Comparison of ENCODE assay signal across 24 cellular contexts in the genomic region with DNA sequence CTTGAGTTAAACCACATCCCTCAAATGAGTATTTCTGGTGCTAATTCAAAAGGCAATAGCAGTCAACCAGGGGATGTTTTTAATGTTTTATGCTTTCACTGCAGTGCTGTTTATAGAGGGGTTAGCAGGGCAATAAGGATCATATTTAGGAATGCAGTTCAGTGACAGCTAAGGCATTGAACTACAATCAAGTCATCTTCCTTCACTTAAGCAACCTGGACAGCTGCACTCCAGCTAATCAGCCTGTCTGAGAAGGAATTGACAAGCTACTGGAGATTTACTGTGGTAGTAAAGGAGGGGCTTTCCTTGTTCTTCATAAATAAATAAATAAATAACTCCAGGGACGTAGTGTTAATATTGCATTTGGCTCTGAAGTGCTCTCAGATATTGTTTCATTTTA.
"Had no signal": no experiment of that assay in that cellular context is flagged by ENCODE, and none has a peak within 500 bp of the region (broad histone marks: within the 10 kb centered on the region; RNA-seq: fewer than 3 reads in every experiment).

No MANE protein-coding gene starts in this region.

- H3K4me1 ChIP-seq: colonic mucosa, esophagus squamous epithelium, gastrocnemius medialis, left lung had no signal

- H3K27me3 ChIP-seq: colonic mucosa, heart right ventricle, left lung had no signal

- H3K36me3 ChIP-seq: colonic mucosa, esophagus squamous epithelium, gastrocnemius medialis, heart right ventricle, left lung had no signal

- H3K9me3 ChIP-seq: colonic mucosa, gastrocnemius medialis had no signal

- DNase-seq: colonic mucosa; cortex of kidney; effector CD8-positive, alpha-beta T cell; effector memory CD8-positive, alpha-beta T cell; endodermal cell; erythroblast; esophagus squamous epithelium; foreskin fibroblast; foreskin melanocyte; gastrocnemius medialis; glutamatergic neuron; head of caudate nucleus; heart right ventricle; hippocampal formation; left cardiac atrium; left lung; left ventricle myocardium superior; mammary epithelial cell; mesendoderm; midbrain; naive thymus-derived CD4-positive, alpha-beta T cell had no signal

- H3K27ac ChIP-seq: colonic mucosa, epithelial cell of prostate, esophagus squamous epithelium, gastrocnemius medialis, heart right ventricle, left lung had no signal

- H3K4me3 ChIP-seq: colonic mucosa, esophagus squamous epithelium, gastrocnemius medialis, heart right ventricle, left lung, lung had no signal

- ATAC-seq: effector memory CD8-positive, alpha-beta T cell; esophagus mucosa; gastrocnemius medialis; heart right ventricle; left cardiac atrium; left lung; left ventricle myocardium superior; naive thymus-derived CD4-positive, alpha-beta T cell had no signal
